ENCODE assay signal across 22 cellular contexts in genomic region chr3:141092663-141093062, GRCh38. TPM values are rescaled to one million over a fixed set of nuclear protein-coding genes. Genes with fewer than 3 reads are reported as not detected.
"Had no signal": no experiment of that assay in that cellular context is flagged by ENCODE, and none has a peak within 500 bp of the region (broad histone marks: within the 10 kb centered on the region; RNA-seq: fewer than 3 reads in every experiment).

No MANE protein-coding gene starts in this region.

- H3K4me1 ChIP-seq: right lobe of liver, upper lobe of left lung, vagina had no signal

- DNase-seq: activated CD4-positive, alpha-beta T cell treated with anti-CD3 and anti-CD28 coated beads for 4 hours; activated CD4-positive, alpha-beta T cell treated with anti-CD3 and anti-CD28 coated beads, Interleukin-2, amount 50 U/mL, for 4 hours; activated naive CD4-positive, alpha-beta T cell treated with Interleukin-2 at 50 U/mL for 16 hours; activated T-cell treated with anti-CD3 and anti-CD28 coated beads for 4 hours; activated T-cell treated with anti-CD3 and anti-CD28 coated beads, Interleukin-2, amount 50 U/mL, for 72 hours; brain microvascular endothelial cell; caudate nucleus; foreskin melanocyte; heart right ventricle; naive thymus-derived CD8-positive, alpha-beta T cell; ovary; right lobe of liver; stimulated activated CD4-positive, alpha-beta T cell treated with anti-CD3 and anti-CD28 coated beads, Interleukin-12 subunit alpha, Interleukin-12 subunit beta, amount 100 ng/mL, for 4 hours; stimulated activated CD4-positive, alpha-beta T cell treated with anti-CD3 and anti-CD28 coated beads, Interleukin-4, amount 100 ng/mL, for 1 hour; substantia nigra; upper lobe of left lung had no signal

- H3K4me3 ChIP-seq: esophagus muscularis mucosa, heart right ventricle, ovary, right lobe of liver, skin epidermis, upper lobe of left lung, vagina had no signal

- H3K27ac ChIP-seq: brain microvascular endothelial cell, ovary, right lobe of liver, skin epidermis, upper lobe of left lung, vagina had no signal

- ATAC-seq: activated T-cell treated with anti-CD3 and anti-CD28 coated beads, Interleukin-2, amount 50 U/mL, for 72 hours; naive thymus-derived CD8-positive, alpha-beta T cell; right lobe of liver had no signal

- H3K27me3 ChIP-seq: brain microvascular endothelial cell, esophagus muscularis mucosa, heart right ventricle, ovary, right lobe of liver, upper lobe of left lung, vagina had no signal

- H3K9me3 ChIP-seq: esophagus muscularis mucosa, heart right ventricle, ovary, right lobe of liver, upper lobe of left lung, vagina had no signal

- H3K36me3 ChIP-seq: brain microvascular endothelial cell, esophagus muscularis mucosa, heart right ventricle, ovary, right lobe of liver, upper lobe of left lung, vagina had no signal

RNA-seq across cellular contexts. Expression of gene SPSB4, which starts 41.5 kb away (rescaled TPM):
- total RNA-seq: activated T-cell treated with anti-CD3 and anti-CD28 coated beads, Interleukin-2, amount 50 U/mL, for 72 hours; glomerular endothelial cell; naive thymus-derived CD8-positive, alpha-beta T cell; renal cortical epithelial cell; T-helper 1 cell treated with Interleukin-12 subunit alpha and Interleukin-12 subunit beta and Interleukin-4 antibody, amounts not matched to agents 30 ng/mL and 1 ng/mL, for 36 hours had no signal
- polyA plus RNA-seq: naive thymus-derived CD8-positive, alpha-beta T cell had no signal
